In genomic region chr2:12008425-12009061, GRCh38 we compare ENCODE assay signal across 8 cellular contexts.
DNase-seq lines count a peak whose midpoint lies in the region; ATAC-seq and TF ChIP-seq lines count a peak whose summit lies in the region.

No MANE protein-coding gene starts in this region.

- H3K4me3 ChIP-seq in coronary artery = no peak overlapping the region

- H3K36me3 Mint-ChIP-seq in type B pancreatic cell = no peaks in the 10 kb centered on the region

- H3K27ac ChIP-seq in coronary artery = no peak overlapping the region

- H3K4me3 Mint-ChIP-seq in type B pancreatic cell = no peak overlapping the region

- H3K9me3 Mint-ChIP-seq in type B pancreatic cell = no peaks in the 10 kb centered on the region

- ATAC-seq in GM18907 (IDR thresholded peaks at IDR 0.05; ENCODE audit: unreplicated experiment) (peak; percentile 82), HG02763 (IDR thresholded peaks at IDR 0.05; ENCODE audit: unreplicated experiment) (peak; percentile 70)

- DNase-seq in MV-4-11 (lab: John Stamatoyannopoulos, UW) (peak; percentile 88), kidney tubule cell (ENCODE audit: low spot score) (peak; percentile 70), hypothalamus (lab: John Stamatoyannopoulos, UW) (no peak), anterior cingulate cortex (lab: John Stamatoyannopoulos, UW) (no peak), coronary artery (ENCODE audit: low spot score) (no peak), type B pancreatic cell (ENCODE audit: extremely low spot score, unreplicated experiment) (no peak)

- no peaks in the 10 kb centered on the region for H3K27me3 Mint-ChIP-seq in type B pancreatic cell

- TF ChIP-seq CTCF in coronary artery (IDR thresholded peaks at IDR 0.05) = no peak
- TF ChIP-seq CTCF in type B pancreatic cell (conservative IDR thresholded peaks at IDR 0.05) = no peak

- H3K27ac Mint-ChIP-seq in type B pancreatic cell = no peak overlapping the region

- peaks cover 32% of the 10 kb centered on the region for H3K4me1 Mint-ChIP-seq in type B pancreatic cell (ENCODE audit: unreplicated experiment)

Comparison
In these comparisons a context has a peak if more than half of its experiments do, and no peak if none do; other contexts are left out.
1. DNase-seq: peak in MV-4-11 (single experiment) and kidney tubule cell (single experiment); none in hypothalamus (0 of 51), anterior cingulate cortex (0 of 58), coronary artery (single experiment) and type B pancreatic cell (single experiment).